11 cellular contexts compared by ENCODE assay signal in genomic region chr12:116718578-116719454, GRCh38. TPM values are rescaled to one million over a fixed set of nuclear protein-coding genes. Genes with fewer than 3 reads are reported as not detected.
A peak's percentile ranks its signal among the peaks of the same experiment; 100 is the strongest.
DNase-seq lines count a peak whose midpoint lies in the region; ATAC-seq and TF ChIP-seq lines count a peak whose summit lies in the region.
"Had no signal": no experiment of that assay in that cellular context is flagged by ENCODE, and none has a peak within 500 bp of the region (broad histone marks: within the 10 kb centered on the region; RNA-seq: fewer than 3 reads in every experiment).

No MANE protein-coding gene starts in this region.

- no peaks in the 10 kb centered on the region for H3K9me3 Mint-ChIP-seq in naive thymus-derived CD8-positive, alpha-beta T cell

- TF ChIP-seq CTCF in A673 (conservative IDR thresholded peaks at IDR 0.05; ENCODE audit: low read depth, low read length) (no peak), choroid plexus epithelial cell (conservative IDR thresholded peaks at IDR 0.05; ENCODE audit: low read depth, low read length) (no peak)

- intact Hi-C loops in A673 (cut with micrococcal nuclease; ENCODE audit: unreplicated experiment), result no loop called here

- ATAC-seq in naive thymus-derived CD8-positive, alpha-beta T cell, result no peak
- no peak for ATAC-seq in HG03439 (IDR thresholded peaks at IDR 0.05; ENCODE audit: unreplicated experiment)
- ATAC-seq in activated CD4-positive, CD25-positive, alpha-beta regulatory T cell treated with anti-CD3 and anti-CD28 coated beads, Interleukin-2, amount 50 U/mL, for 24 hours, result no peak

- no peak overlapping the region for H3K4me3 Mint-ChIP-seq in naive thymus-derived CD8-positive, alpha-beta T cell

- CTCF ChIA-PET in A673 (lab: Charles Lee), result interaction anchor here (1.3 kb wide), 1 partner anchor 10 kb away, joined by 4 read pairs; no protein-coding TSS in a partner anchor

- peaks cover 0 to 84% (median 12%) of the 10 kb centered on the region in 3 donors for H3K36me3 Mint-ChIP-seq in naive thymus-derived CD8-positive, alpha-beta T cell

- BruUV-seq in A673 (replicated peaks; lab: Mats Ljungman, UMichigan), result no TSS peak

- H3K9me3 ChIP-seq in A673 (ENCODE audit: low read depth, low read length, poor library complexity, severe bottlenecking), result no peaks in the 10 kb centered on the region

- no peaks in the 10 kb centered on the region for H3K27me3 Mint-ChIP-seq in naive thymus-derived CD8-positive, alpha-beta T cell

- POLR2A ChIA-PET in A673 (lab: Charles Lee; ENCODE audit: low non-redundant PET), result no interaction called here
- POLR2A ChIA-PET in naive thymus-derived CD8-positive, alpha-beta T cell (lab: Charles Lee), result no interaction called here

- peaks cover 44% of the 10 kb centered on the region for H3K4me1 ChIP-seq in A673 (ENCODE audit: insufficient read depth, low read length, poor library complexity, severe bottlenecking)

- H3K4me3 ChIP-seq in A673 (ENCODE audit: low read depth, low read length, poor library complexity, severe bottlenecking), result peak overlapping the region; percentile 2
- no peak overlapping the region for H3K4me3 ChIP-seq in choroid plexus epithelial cell (ENCODE audit: low read depth, low read length)

- H3K36me3 ChIP-seq in A673 (ENCODE audit: insufficient read depth, low read length, poor library complexity, severe bottlenecking), result no peaks in the 10 kb centered on the region

- peak overlapping the region in 1 of 10 donors; percentile 15 for H3K27ac Mint-ChIP-seq in naive thymus-derived CD8-positive, alpha-beta T cell

- no peaks in the 10 kb centered on the region for H3K27me3 ChIP-seq in A673 (replicated peaks; ENCODE audit: insufficient read depth, low read depth, low read length, poor library complexity)

- peak; percentile 69 for DNase-seq in A673 (ENCODE audit: low spot score)
- DNase-seq in NCI-H1092 treated with DMSO at 0.1 percent for 48 hours (lab: John Stamatoyannopoulos, UW), result peak; percentile 60
- peak; percentile 36 for DNase-seq in choroid plexus epithelial cell (ENCODE audit: low read depth)
- DNase-seq in myocyte (ENCODE audit: low read depth), result peak; percentile 79
- no peak for DNase-seq in naive thymus-derived CD8-positive, alpha-beta T cell
- no peak for DNase-seq in NCI-H82 treated with DMSO at 0.1 percent for 48 hours (lab: John Stamatoyannopoulos, UW; ENCODE audit: unreplicated experiment)
- DNase-seq: activated CD4-positive, CD25-positive, alpha-beta regulatory T cell; Calu3; NCI-H2171 had no signal

- H3K27ac ChIP-seq in A673 (ENCODE audit: low read depth, low read length, poor library complexity, severe bottlenecking), result peak overlapping the region; percentile 13

- peaks cover 0 to 10% (median 6%) of the 10 kb centered on the region in 4 donors for H3K4me1 Mint-ChIP-seq in naive thymus-derived CD8-positive, alpha-beta T cell

RNA-seq across cellular contexts. Expression of gene SPRING1, which starts 19.1 kb away (rescaled TPM):
- total RNA-seq in A673 (2021) (21.3 and 23.0 TPM in 2 replicates), myocyte (19.5 and 20.2 TPM in 2 replicates)
- 17.3 TPM for polyA plus RNA-seq in myocyte (2012)
- total RNA-seq in naive thymus-derived CD8-positive, alpha-beta T cell, result 10 to 100 TPM; 23.6 to 24.2 TPM
- 10 to 100 TPM; 14.6 to 18.9 (median 16.3) TPM for polyA plus RNA-seq in naive thymus-derived CD8-positive, alpha-beta T cell

RNA-seq across cellular contexts. Expression of gene RNFT2, which starts 19.3 kb away (rescaled TPM):
- total RNA-seq in A673 (2021) (36.4 and 38.5 TPM in 2 replicates), myocyte (1.0 and 2.4 TPM in 2 replicates)
- polyA plus RNA-seq in myocyte (2012), result 1.9 TPM
- total RNA-seq in naive thymus-derived CD8-positive, alpha-beta T cell, result 1 to 10 TPM; 6.8 to 7.2 TPM
- 1 to 10 TPM; 1.9 to 2.4 (median 2.4) TPM for polyA plus RNA-seq in naive thymus-derived CD8-positive, alpha-beta T cell

Comparison
In these comparisons a context has a peak if more than half of its experiments do, and no peak if none do; other contexts are left out.
1. DNase-seq: peak in A673 (single experiment), NCI-H1092 treated with DMSO at 0.1 percent for 48 hours (single experiment), choroid plexus epithelial cell (single experiment) and myocyte (single experiment); none in naive thymus-derived CD8-positive, alpha-beta T cell (0 of 10) and NCI-H82 treated with DMSO at 0.1 percent for 48 hours (single experiment).